22 cellular contexts compared by ENCODE assay signal in genomic region chr20:43926287-43926686, GRCh38. TPM values are rescaled to one million over a fixed set of nuclear protein-coding genes. Genes with fewer than 3 reads are reported as not detected.
DNase-seq lines count a peak whose midpoint lies in the region; ATAC-seq and TF ChIP-seq lines count a peak whose summit lies in the region.
"Had no signal": no experiment of that assay in that cellular context is flagged by ENCODE, and none has a peak within 500 bp of the region (broad histone marks: within the 10 kb centered on the region; RNA-seq: fewer than 3 reads in every experiment).

No MANE protein-coding gene starts in this region.

- intact Hi-C loops in natural killer cell (cut with micrococcal nuclease), result no loop called here

- no peak overlapping the region for H3K9ac ChIP-seq in DND-41 (ENCODE audit: low read depth, low read length)

- no peak for TF ChIP-seq CTCF in DND-41 (IDR thresholded peaks at IDR 0.05; ENCODE audit: borderline replicate concordance, extremely low read depth, low read length, poor library complexity, severe bottlenecking)
- TF ChIP-seq CTCF in VCaP (conservative IDR thresholded peaks at IDR 0.05), result no peak
- no peak for TF ChIP-seq CTCF in natural killer cell (IDR thresholded peaks at IDR 0.05)

- H3K27ac Mint-ChIP-seq in activated T-cell treated with anti-CD3 and anti-CD28 coated beads, Interleukin-2, amount 50 U/mL, for 24 hours, result no peak overlapping the region
- no peak overlapping the region for H3K27ac Mint-ChIP-seq in natural killer cell
- H3K27ac Mint-ChIP-seq: activated CD4-positive, alpha-beta T cell treated with anti-CD3 and anti-CD28 coated beads, Interleukin-2, amount 10 ng/mL, durations not matched to agents 24 days and 14 days had no signal

- H3K27ac ChIP-seq in DND-41 (ENCODE audit: low read length) (no peak overlapping the region), VCaP (peak overlapping the region; percentile 59)
- H3K27ac ChIP-seq: brain microvascular endothelial cell, gastrocnemius medialis, neutrophil, psoas muscle, vagina had no signal

- H3K4me3 Mint-ChIP-seq in activated T-cell treated with anti-CD3 and anti-CD28 coated beads, Interleukin-2, amount 50 U/mL, for 24 hours, result no peak overlapping the region
- H3K4me3 Mint-ChIP-seq in natural killer cell, result peak overlapping the region; percentile 61

- no peaks in the 10 kb centered on the region for H3K79me2 ChIP-seq in DND-41 (ENCODE audit: insufficient read depth, low read length)

- ATAC-seq in DND-41 (ENCODE audit: insufficient read depth, low read depth), result peak; percentile 61
- ATAC-seq in natural killer cell, result no peak
- ATAC-seq: gastrocnemius medialis, psoas muscle had no signal

- H3K36me3 Mint-ChIP-seq in activated T-cell treated with anti-CD3 and anti-CD28 coated beads, Interleukin-2, amount 50 U/mL, for 24 hours (ENCODE audit: low read depth), result no peaks in the 10 kb centered on the region
- H3K36me3 Mint-ChIP-seq in natural killer cell, result no peaks in the 10 kb centered on the region

- no peak overlapping the region for H3K4me3 ChIP-seq in DND-41 (ENCODE audit: low read depth in 1 of 2, low read length in 2 of 2)
- H3K4me3 ChIP-seq: esophagus squamous epithelium, gastrocnemius medialis, HAP-1, lung, psoas muscle, vagina had no signal

- no peaks in the 10 kb centered on the region for H3K9me3 ChIP-seq in DND-41 (ENCODE audit: insufficient read depth, low read length, severe bottlenecking)
- H3K9me3 ChIP-seq: esophagus squamous epithelium, gastrocnemius medialis, HAP-1, neutrophil, psoas muscle, vagina had no signal

- no peak overlapping the region for H2AFZ ChIP-seq in DND-41 (ENCODE audit: low read depth, low read length)

- H3K27me3 Mint-ChIP-seq in activated T-cell treated with anti-CD3 and anti-CD28 coated beads, Interleukin-2, amount 50 U/mL, for 24 hours, result peaks cover 55% of the 10 kb centered on the region
- H3K27me3 Mint-ChIP-seq in natural killer cell (ENCODE audit: low read depth in 2 of 2), result peaks cover 63 to 85% of the 10 kb centered on the region in 2 donors

- peaks cover 3% of the 10 kb centered on the region; the same call in 1 of the 2 replicates for H3K4me1 ChIP-seq in DND-41 (ENCODE audit: insufficient read depth, low read length)
- H3K4me1 ChIP-seq: gastrocnemius medialis, psoas muscle, vagina had no signal

- peaks cover 50% of the 10 kb centered on the region for H3K4me1 Mint-ChIP-seq in activated T-cell treated with anti-CD3 and anti-CD28 coated beads, Interleukin-2, amount 50 U/mL, for 24 hours (ENCODE audit: low read depth)
- H3K4me1 Mint-ChIP-seq in natural killer cell, result peaks cover 45 to 46% of the 10 kb centered on the region in 2 donors

- no peaks in the 10 kb centered on the region for H3K9me3 Mint-ChIP-seq in activated T-cell treated with anti-CD3 and anti-CD28 coated beads, Interleukin-2, amount 50 U/mL, for 24 hours
- H3K9me3 Mint-ChIP-seq in natural killer cell, result no peaks in the 10 kb centered on the region
- H3K9me3 Mint-ChIP-seq: activated CD4-positive, alpha-beta T cell treated with anti-CD3 and anti-CD28 coated beads, Interleukin-2, amount 10 ng/mL, durations not matched to agents 24 days and 14 days had no signal

- H4K20me1 ChIP-seq in DND-41 (ENCODE audit: insufficient read depth, low read length), result 0 out of 2 replicates have a peak, but pooled peaks cover 8% of the 10 kb centered on the region

- H3K4me2 ChIP-seq in DND-41 (ENCODE audit: insufficient read depth, low read length), result no peak overlapping the region

- peaks cover 18% of the 10 kb centered on the region for H3K27me3 ChIP-seq in DND-41 (ENCODE audit: insufficient read depth, low read length, poor library complexity)
- H3K27me3 ChIP-seq: vagina had no signal

- H3K36me3 ChIP-seq in DND-41 (ENCODE audit: insufficient read depth, low read length), result no peaks in the 10 kb centered on the region
- H3K36me3 ChIP-seq: brain microvascular endothelial cell, esophagus squamous epithelium, gastrocnemius medialis, HAP-1, neutrophil, vagina had no signal

- DNase-seq in activated T-cell treated with anti-CD3 and anti-CD28 coated beads, Interleukin-2, amount 50 U/mL, for 24 hours, result peak; percentile 17
- no peak for DNase-seq in activated T-cell treated with anti-CD3 and anti-CD28 coated beads, Interleukin-2, amount 50 U/mL, for 48 hours
- DNase-seq in DND-41 (no peak), natural killer cell (no peak), NCI-H187 (lab: John Stamatoyannopoulos, UW) (no peak), GF-D8 (lab: John Stamatoyannopoulos, UW) (no peak), NCI-H2171 treated with DMSO at 0.1 percent for 48 hours (lab: John Stamatoyannopoulos, UW) (no peak)
- DNase-seq: activated CD4-positive, alpha-beta T cell treated with anti-CD3 and anti-CD28 coated beads, Interleukin-2, amount 10 ng/mL, durations not matched to agents 24 days and 14 days; activated CD8-positive, alpha-beta memory T cell treated with anti-CD3 and anti-CD28 coated beads, Interleukin-2, amount 50 U/mL, for 48 hours; brain microvascular endothelial cell; esophagus squamous epithelium; gastrocnemius medialis; kidney; NCI-H1930; psoas muscle; SW 1271 had no signal

RNA-seq across cellular contexts. Expression of gene TOX2, which starts 11.6 kb away (rescaled TPM):
- total RNA-seq in natural killer cell, result 1 to 10 TPM in 2 of 3 donors, under 1 TPM in 1; 0.93 to 1.8 (median 1.2) TPM
- total RNA-seq: skeletal muscle tissue had no signal
